ENCODE assay signal across 8 cellular contexts in genomic region chr3:110881069-110881468, GRCh38.
DNase-seq lines count a peak whose midpoint lies in the region; ATAC-seq and TF ChIP-seq lines count a peak whose summit lies in the region.

No MANE protein-coding gene starts in this region.

- DNase-seq in heart left ventricle = peak in 4 of 5 donors; percentile 19 to 42 (median 24)
- DNase-seq in right atrium auricular region (ENCODE audit: low spot score) = no peak
- DNase-seq in NCI-H2171 (lab: John Stamatoyannopoulos, UW) = peak; percentile 88
- DNase-seq in colonic mucosa = peak; percentile 28
- peak in 3 of 5 donors; percentile 18 to 39 (median 26) for DNase-seq in ovary
- no peak for DNase-seq in activated CD4-positive, alpha-beta T cell treated with anti-CD3 and anti-CD28 coated beads, Interleukin-2, amount 50 U/mL, for 1 hour
- DNase-seq in mesothelial cell of epicardium (ENCODE audit: low spot score in 2 of 2, unreplicated experiment in 2 of 2) = no peak

- H3K36me3 ChIP-seq in heart left ventricle (no peaks in the 10 kb centered on the region), right atrium auricular region (no peaks in the 10 kb centered on the region), colonic mucosa (no peaks in the 10 kb centered on the region), ovary (no peaks in the 10 kb centered on the region)

- H3K4me1 Mint-ChIP-seq in mesothelial cell of epicardium = peaks cover 22% of the 10 kb centered on the region

- H3K27me3 ChIP-seq in heart left ventricle (no peaks in the 10 kb centered on the region), right atrium auricular region (no peaks in the 10 kb centered on the region), colonic mucosa (no peaks in the 10 kb centered on the region), ovary (no peaks in the 10 kb centered on the region)

- H3K4me1 ChIP-seq in heart left ventricle (no peaks in the 10 kb centered on the region), right atrium auricular region (no peaks in the 10 kb centered on the region), colonic mucosa (no peaks in the 10 kb centered on the region), ovary (ENCODE audit: insufficient read depth) (no peaks in the 10 kb centered on the region)

- H3K27me3 Mint-ChIP-seq in mesothelial cell of epicardium (ENCODE audit: low read depth) = no peaks in the 10 kb centered on the region

- no peak overlapping the region for H3K4me3 Mint-ChIP-seq in mesothelial cell of epicardium

- TF ChIP-seq EP300 in ovary (IDR thresholded peaks at IDR 0.05) = no peak

- H3K9me3 Mint-ChIP-seq in mesothelial cell of epicardium = no peaks in the 10 kb centered on the region

- TF ChIP-seq POLR2A in heart left ventricle (IDR thresholded peaks at IDR 0.05) = no peak
- no peak for TF ChIP-seq POLR2A in ovary (IDR thresholded peaks at IDR 0.05)

- no peaks in the 10 kb centered on the region for H3K36me3 Mint-ChIP-seq in mesothelial cell of epicardium

- H3K27ac ChIP-seq in heart left ventricle (no peak overlapping the region), right atrium auricular region (no peak overlapping the region), colonic mucosa (no peak overlapping the region), ovary (no peak overlapping the region)

- intact Hi-C loops in heart left ventricle (cut with DNase I) (no loop called here), colonic mucosa (cut with DNase I) (no loop called here), ovary (cut with DNase I) (no loop called here)

- no peak overlapping the region for H3K4me3 ChIP-seq in heart left ventricle
- no peak overlapping the region for H3K4me3 ChIP-seq in right atrium auricular region
- no peak overlapping the region for H3K4me3 ChIP-seq in colonic mucosa
- H3K4me3 ChIP-seq in ovary = no peak overlapping the region

- peak in 2 of 4 donors; percentile 56 to 66 for ATAC-seq in heart left ventricle
- peak; percentile 87 for ATAC-seq in HG02763 (IDR thresholded peaks at IDR 0.05; ENCODE audit: unreplicated experiment)

- peak in 2 of 12 donors; percentile 6 to 29 for TF ChIP-seq CTCF in heart left ventricle (IDR thresholded peaks at IDR 0.05)
- TF ChIP-seq CTCF in right atrium auricular region (IDR thresholded peaks at IDR 0.05) = no peak
- TF ChIP-seq CTCF in colonic mucosa (IDR thresholded peaks at IDR 0.05) = no peak
- no peak for TF ChIP-seq CTCF in ovary (IDR thresholded peaks at IDR 0.05)
- no peak for TF ChIP-seq CTCF in mesothelial cell of epicardium (IDR thresholded peaks at IDR 0.05; ENCODE audit: unreplicated experiment)

- H3K9me3 ChIP-seq in heart left ventricle = no peaks in the 10 kb centered on the region
- H3K9me3 ChIP-seq in right atrium auricular region = no peaks in the 10 kb centered on the region
- no peaks in the 10 kb centered on the region for H3K9me3 ChIP-seq in colonic mucosa
- no peaks in the 10 kb centered on the region for H3K9me3 ChIP-seq in ovary

- H3K9ac ChIP-seq in colonic mucosa (ENCODE audit: low read depth in 2 of 2, low read length in 2 of 2) = no peak overlapping the region

- 30 to 51% (median 44%) methylated on average over 3 to 4 of the region's 4 CpGs for WGBS in heart left ventricle, 4 donors
- 32 to 40% (median 39%) methylated on average over 4 of the region's 4 CpGs for WGBS in ovary, 3 donors

- no peak overlapping the region for H3K27ac Mint-ChIP-seq in mesothelial cell of epicardium

Comparison
In these comparisons a context has a peak if more than half of its experiments do, and no peak if none do; other contexts are left out.
1. DNase-seq: peak in heart left ventricle (4 of 5), NCI-H2171 (single experiment), colonic mucosa (single experiment) and ovary (3 of 5); none in right atrium auricular region (single experiment), activated CD4-positive, alpha-beta T cell treated with anti-CD3 and anti-CD28 coated beads, Interleukin-2, amount 50 U/mL, for 1 hour (single experiment) and mesothelial cell of epicardium (0 of 2).